In genomic region chr6:12335131-12335527, GRCh38 we compare ENCODE assay signal across 18 cellular contexts.
DNase-seq lines count a peak whose midpoint lies in the region; ATAC-seq and FAIRE-seq lines count a peak whose summit lies in the region.
"Had no signal": no experiment of that assay in that cellular context is flagged by ENCODE, and none has a peak within 500 bp of the region (broad histone marks: within the 10 kb centered on the region; RNA-seq: fewer than 3 reads in every experiment).

No MANE protein-coding gene starts in this region.

- ATAC-seq in HG02623 (IDR thresholded peaks at IDR 0.05; ENCODE audit: unreplicated experiment) (peak; percentile 58), HG03460 (IDR thresholded peaks at IDR 0.05; ENCODE audit: unreplicated experiment) (peak; percentile 57)
- ATAC-seq: activated T-cell treated with anti-CD3 and anti-CD28 coated beads, Interleukin-2, amount 50 U/mL, for 4 hours; heart right ventricle had no signal

- peak; percentile 92 for FAIRE-seq in GM19239 (lab: Jason Lieb, UNC)
- FAIRE-seq: bronchial epithelial cell, keratinocyte had no signal

- DNase-seq in GM19239 (ENCODE audit: insufficient read length, low spot score) (peak; percentile 21), SKM-1 (lab: John Stamatoyannopoulos, UW; ENCODE audit: unreplicated experiment) (no peak), NCI-H2081 treated with DMSO at 0.1 percent for 48 hours (lab: John Stamatoyannopoulos, UW) (no peak), NCI-H2081 (lab: John Stamatoyannopoulos, UW) (no peak)
- no peak for DNase-seq in activated CD4-positive, alpha-beta T cell treated with anti-CD3 and anti-CD28 coated beads for 1 hour
- DNase-seq: activated CD4-positive, alpha-beta T cell treated with anti-CD3 and anti-CD28 coated beads, Interleukin-2, amount 50 U/mL, for 1 hour; activated naive CD8-positive, alpha-beta T cell treated with anti-CD3 and anti-CD28 coated beads, Interleukin-2, amount 10 ng/mL, durations not matched to agents 7 days and 5 days; activated T-cell treated with anti-CD3 and anti-CD28 coated beads, Interleukin-2, amount 50 U/mL, for 4 hours; DMS 273 treated with DMSO at 0.1 percent for 48 hours; heart right ventricle; NCI-H1436 treated with DMSO at 0.1 percent for 48 hours; right lobe of liver; stimulated activated CD4-positive, alpha-beta T cell treated with anti-CD3 and anti-CD28 coated beads, Interleukin-1b, Interleukin-23, amount 100 ng/mL, for 48 hours; testis had no signal
